9 cellular contexts compared by ENCODE assay signal in the genomic region with DNA sequence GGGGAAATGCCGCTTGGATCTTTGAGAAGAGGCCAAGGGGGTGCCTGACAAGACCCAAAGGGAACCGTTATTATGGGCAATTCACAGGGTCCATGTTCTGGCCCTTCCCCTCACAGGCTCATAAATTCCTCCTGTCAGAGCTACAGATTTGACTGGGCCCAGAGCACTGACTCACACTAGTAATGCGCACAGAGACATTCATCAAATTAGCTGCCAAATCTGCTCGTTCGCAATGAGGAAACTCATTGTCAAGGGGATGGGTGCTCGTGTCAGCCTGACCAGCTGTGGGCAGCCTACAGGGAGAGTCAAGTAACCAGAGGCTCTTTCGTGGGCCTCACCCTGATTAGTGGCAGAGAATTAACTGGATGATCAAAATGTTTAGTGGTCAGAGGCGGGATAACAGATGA.
A peak's percentile ranks its signal among the peaks of the same experiment; 100 is the strongest.
DNase-seq lines count a peak whose midpoint lies in the region; ATAC-seq, FAIRE-seq and TF ChIP-seq lines count a peak whose summit lies in the region.
"Had no signal": no experiment of that assay in that cellular context is flagged by ENCODE, and none has a peak within 500 bp of the region (broad histone marks: within the 10 kb centered on the region; RNA-seq: fewer than 3 reads in every experiment).

No MANE protein-coding gene starts in this region.

- no peak overlapping the region for H3K4me3 ChIP-seq in K562
- H3K4me3 ChIP-seq in gastrocnemius medialis, result no peak overlapping the region

- CTCF ChIA-PET in K562 (lab: Yijun Ruan, JAX; ENCODE audit: low intra/inter-chr PET ratio), result no interaction called here

- no peaks in the 10 kb centered on the region for H3K36me3 Mint-ChIP-seq in activated T-cell treated with anti-CD3 and anti-CD28 coated beads, Interleukin-2, amount 50 U/mL, for 72 hours (ENCODE audit: insufficient read depth in 2 of 2)
- H3K36me3 Mint-ChIP-seq in activated T-cell treated with anti-CD3 and anti-CD28 coated beads, Interleukin-2, amount 50 U/mL, for 4 hours (ENCODE audit: insufficient read depth), result no peaks in the 10 kb centered on the region
- H3K36me3 Mint-ChIP-seq: memory B cell had no signal

- no peaks in the 10 kb centered on the region for H3K27me3 Mint-ChIP-seq in activated T-cell treated with anti-CD3 and anti-CD28 coated beads, Interleukin-2, amount 50 U/mL, for 72 hours (ENCODE audit: low read depth)
- H3K27me3 Mint-ChIP-seq in activated T-cell treated with anti-CD3 and anti-CD28 coated beads, Interleukin-2, amount 50 U/mL, for 4 hours (ENCODE audit: low read depth), result no peaks in the 10 kb centered on the region

- in situ Hi-C loops in K562 (cut with MboI), result no loop called here
- in situ Hi-C loops in gastrocnemius medialis (cut with MboI; ENCODE audit: low sequenced_read_pairs in 4 of 4), result loop anchor here in 1 of 4 donors (5.0 kb wide), 1 partner anchor 74 kb away; no protein-coding TSS in a partner anchor

- H3K27me3 ChIP-seq in K562 (ENCODE audit: control insufficient read depth in 2 of 2, insufficient read depth in 2 of 2, low read length in 2 of 2) (no peaks in the 10 kb centered on the region; a peak in 1 of 5 replicates), gastrocnemius medialis (no peaks in the 10 kb centered on the region)

- FAIRE-seq in K562 (lab: Jason Lieb, UNC), result no peak
- no peak for FAIRE-seq in D721Med (lab: Jason Lieb, UNC)

- intact Hi-C loops in K562 (cut with micrococcal nuclease) (no loop called here), gastrocnemius medialis (cut with DNase I; ENCODE audit: low total_unique reads) (loop anchor here (2.0 to 5.0 kb wide), 3 partner anchors 61 to 991 kb away; a partner anchor contains a TSS)

- H3K9me3 Mint-ChIP-seq in activated T-cell treated with anti-CD3 and anti-CD28 coated beads, Interleukin-2, amount 50 U/mL, for 72 hours, result peaks cover 4 to 6% of the 10 kb centered on the region in 2 donors
- H3K9me3 Mint-ChIP-seq in activated T-cell treated with anti-CD3 and anti-CD28 coated beads, Interleukin-2, amount 50 U/mL, for 4 hours, result no peaks in the 10 kb centered on the region
- H3K9me3 Mint-ChIP-seq: memory B cell had no signal

- no peak overlapping the region for H3K9ac ChIP-seq in K562 (ENCODE audit: insufficient read depth in 1 of 2, low read depth in 2 of 2, low read length in 2 of 2)

- no peaks in the 10 kb centered on the region for H4K20me1 ChIP-seq in K562 (replicated peaks; ENCODE audit: control insufficient read depth, insufficient read depth, low read length)

- H3K36me3 ChIP-seq in K562 (ENCODE audit: control insufficient read depth, insufficient read depth, low read length) (no peaks in the 10 kb centered on the region), gastrocnemius medialis (no peaks in the 10 kb centered on the region)

- H3K4me3 Mint-ChIP-seq in activated T-cell treated with anti-CD3 and anti-CD28 coated beads, Interleukin-2, amount 50 U/mL, for 72 hours, result no peak overlapping the region
- no peak overlapping the region for H3K4me3 Mint-ChIP-seq in activated T-cell treated with anti-CD3 and anti-CD28 coated beads, Interleukin-2, amount 50 U/mL, for 4 hours
- H3K4me3 Mint-ChIP-seq: memory B cell had no signal

- no peak overlapping the region for H2AFZ ChIP-seq in K562 (ENCODE audit: low read depth, low read length)

- TF ChIP-seq POLR2A in K562 (conservative IDR thresholded peaks at IDR 0.05), result no peak
- no peak for TF ChIP-seq POLR2A in gastrocnemius medialis (IDR thresholded peaks at IDR 0.05)

- TF ChIP-seq EP300 in K562 (IDR thresholded peaks at IDR 0.05; ENCODE audit: low read length), result no peak

- H3K4me1 Mint-ChIP-seq in activated T-cell treated with anti-CD3 and anti-CD28 coated beads, Interleukin-2, amount 50 U/mL, for 72 hours (ENCODE audit: low read depth), result no peaks in the 10 kb centered on the region
- H3K4me1 Mint-ChIP-seq in activated T-cell treated with anti-CD3 and anti-CD28 coated beads, Interleukin-2, amount 50 U/mL, for 4 hours (ENCODE audit: low read depth), result no peaks in the 10 kb centered on the region
- H3K4me1 Mint-ChIP-seq: memory B cell had no signal

- no peaks in the 10 kb centered on the region for H3K79me2 ChIP-seq in K562 (ENCODE audit: control insufficient read depth, insufficient read depth, low read length)

- WGBS in K562 (ENCODE audit: insufficient coverage, low coverage, missing lambda C conversion rate), result 3% methylated on average over 8 of the region's 8 CpGs

- POLR2A ChIA-PET in K562 (lab: Yijun Ruan, JAX), result no interaction called here

- H3K9me1 ChIP-seq in K562 (ENCODE audit: control insufficient read depth, insufficient read depth, low read length), result no peaks in the 10 kb centered on the region

- ATAC-seq in activated T-cell treated with anti-CD3 and anti-CD28 coated beads, Interleukin-2, amount 50 U/mL, for 72 hours (replicated peaks in 1 of 2), result peak; percentile 55 to 62
- no peak for ATAC-seq in activated T-cell treated with anti-CD3 and anti-CD28 coated beads, Interleukin-2, amount 50 U/mL, for 4 hours
- ATAC-seq in HG03342 (IDR thresholded peaks at IDR 0.05; ENCODE audit: unreplicated experiment) (peak; percentile 33), K562 (no peak), gastrocnemius medialis (peak; percentile 72 to 79)

- H3K4me1 ChIP-seq in K562 (replicated peaks in 1 of 2; ENCODE audit: control insufficient read depth in 2 of 2, insufficient read depth in 2 of 2, low read length in 2 of 2), result no peaks in the 10 kb centered on the region
- H3K4me1 ChIP-seq in gastrocnemius medialis, result peaks cover 37 to 60% of the 10 kb centered on the region in 2 donors

- no TSS peak for BruUV-seq in K562 (replicated peaks; lab: Mats Ljungman, UMichigan)

- no peaks in the 10 kb centered on the region for H3K9me3 ChIP-seq in K562 (replicated peaks; ENCODE audit: control insufficient read depth, insufficient read depth, low read depth, low read length)
- H3K9me3 ChIP-seq in gastrocnemius medialis, result no peaks in the 10 kb centered on the region

- H3K27ac ChIP-seq in K562 (ENCODE audit: extremely low read depth, low read depth, low read length), result no peak overlapping the region
- H3K27ac ChIP-seq in gastrocnemius medialis, result peak overlapping the region; percentile 75 to 90 (median 84)

- no peak overlapping the region for H3K27ac Mint-ChIP-seq in activated T-cell treated with anti-CD3 and anti-CD28 coated beads, Interleukin-2, amount 50 U/mL, for 72 hours
- H3K27ac Mint-ChIP-seq: memory B cell had no signal

- no peak for TF ChIP-seq RAD21 in K562 (CRISPR knock-in tag; conservative IDR thresholded peaks at IDR 0.05 in 1 of 2, IDR thresholded peaks at IDR 0.05 in 1 of 2)

- peak in 1 of 2 donors; percentile 5 for DNase-seq in activated T-cell treated with anti-CD3 and anti-CD28 coated beads, Interleukin-2, amount 50 U/mL, for 72 hours
- no peak for DNase-seq in activated T-cell treated with anti-CD3 and anti-CD28 coated beads, Interleukin-2, amount 50 U/mL, for 4 hours
- DNase-seq in K562 (ENCODE audit: extremely low read depth in 1 of 4, low spot score in 3 of 4), result no peak
- peak; percentile 60 to 71 for DNase-seq in gastrocnemius medialis
- no peak for DNase-seq in hepatic stellate cell (ENCODE audit: low spot score)
- DNase-seq in effector CD8-positive, alpha-beta T cell (lab: John Stamatoyannopoulos, UW), result no peak
- no peak for DNase-seq in D721Med (ENCODE audit: insufficient read length, low spot score)

- H3K4me2 ChIP-seq in K562 (ENCODE audit: insufficient read depth, low read length), result no peak overlapping the region

- TF ChIP-seq CTCF in K562 (IDR thresholded peaks at IDR 0.05 in 2 of 3, conservative IDR thresholded peaks at IDR 0.05 in 1 of 3; ENCODE audit: insufficient read depth in 2 of 3, low read depth in 1 of 3, low read length in 3 of 3) (no peak), gastrocnemius medialis (IDR thresholded peaks at IDR 0.05 in 4 of 5, conservative IDR thresholded peaks at IDR 0.05 in 1 of 5) (peak in 2 of 5 experiments; percentile 30 to 33), D721Med (IDR thresholded peaks at IDR 0.05; ENCODE audit: insufficient read depth, missing control alignments) (no peak)

TF ChIP-seq in K562, 482 proteins besides CTCF, POLR2A, EP300 and RAD21:
- TF ChIP-seq NFXL1 (CRISPR knock-in tag; IDR thresholded peaks at IDR 0.05), result no peak
- TF ChIP-seq ZFPM2 (CRISPR knock-in tag; IDR thresholded peaks at IDR 0.05), result no peak
- TF ChIP-seq ZNF134 (CRISPR knock-in tag; conservative IDR thresholded peaks at IDR 0.05), result no peak
- peak; percentile 29 for TF ChIP-seq MEIS2 (IDR thresholded peaks at IDR 0.05; ENCODE audit: partially characterized antibody)
- no peak for TF ChIP-seq HEY1 (CRISPR knock-in tag; IDR thresholded peaks at IDR 0.05; ENCODE audit: borderline replicate concordance)
- TF ChIP-seq BCL6 (CRISPR knock-in tag; IDR thresholded peaks at IDR 0.05), result no peak
- TF ChIP-seq, protein P1, sequence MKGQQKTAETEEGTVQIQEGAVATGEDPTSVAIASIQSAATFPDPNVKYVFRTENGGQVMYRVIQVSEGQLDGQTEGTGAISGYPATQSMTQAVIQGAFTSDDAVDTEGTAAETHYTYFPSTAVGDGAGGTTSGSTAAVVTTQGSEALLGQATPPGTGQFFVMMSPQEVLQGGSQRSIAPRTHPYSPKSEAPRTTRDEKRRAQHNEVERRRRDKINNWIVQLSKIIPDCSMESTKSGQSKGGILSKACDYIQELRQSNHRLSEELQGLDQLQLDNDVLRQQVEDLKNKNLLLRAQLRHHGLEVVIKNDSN (CRISPR knock-in tag; IDR thresholded peaks at IDR 0.05), result no peak
- TF ChIP-seq FOXJ2 (tag; IDR thresholded peaks at IDR 0.05), result no peak
- no peak for TF ChIP-seq RBM34 (IDR thresholded peaks at IDR 0.05; ENCODE audit: borderline replicate concordance, insufficient read depth, low read length)

Comparison
In these comparisons a context has a peak if more than half of its experiments do, and no peak if none do; other contexts are left out.
1. ATAC-seq: peak in activated T-cell treated with anti-CD3 and anti-CD28 coated beads, Interleukin-2, amount 50 U/mL, for 72 hours (2 of 2), HG03342 (single experiment) and gastrocnemius medialis (2 of 2); none in activated T-cell treated with anti-CD3 and anti-CD28 coated beads, Interleukin-2, amount 50 U/mL, for 4 hours (0 of 2) and K562 (single experiment).
2. DNase-seq: peak in gastrocnemius medialis (2 of 2); none in activated T-cell treated with anti-CD3 and anti-CD28 coated beads, Interleukin-2, amount 50 U/mL, for 4 hours (single experiment), K562 (0 of 4), hepatic stellate cell (single experiment), effector CD8-positive, alpha-beta T cell (single experiment) and D721Med (single experiment).